1 cellular context compared by ENCODE assay signal in the genomic region with DNA sequence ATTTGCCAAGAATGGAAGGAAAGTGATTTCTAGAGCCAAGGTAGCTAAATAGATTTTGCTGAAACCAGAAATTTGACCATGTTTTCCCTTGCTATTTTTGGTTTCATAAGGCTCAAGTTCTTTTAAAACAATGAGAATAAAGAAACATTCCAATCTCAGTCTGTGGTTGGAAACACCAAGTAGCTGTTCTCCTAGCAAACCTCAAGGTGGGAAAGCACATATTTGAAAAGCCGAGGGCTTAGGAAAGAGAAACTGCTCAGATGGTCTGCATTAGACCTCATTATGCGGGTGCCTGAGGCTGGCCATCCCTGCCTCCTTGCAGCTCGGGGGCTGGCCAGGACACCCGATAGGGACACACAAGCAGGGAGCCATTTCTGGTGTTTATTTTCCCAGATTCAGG.
TF ChIP-seq lines count a peak whose summit lies in the region.

No MANE protein-coding gene starts in this region.

TF ChIP-seq in H1, 55 proteins besides CTCF, POLR2A, EP300 and RAD21:
- TF ChIP-seq RNF2 (IDR thresholded peaks at IDR 0.05; ENCODE audit: borderline replicate concordance, low read depth, low read length, missing control alignments, poor library complexity, severe bottlenecking) (no peak), CBX8 (IDR thresholded peaks at IDR 0.05; ENCODE audit: borderline replicate concordance, low read depth, low read length) (no peak), NRF1 (IDR thresholded peaks at IDR 0.05; ENCODE audit: low read depth, low read length) (no peak), CBX5 (IDR thresholded peaks at IDR 0.05; ENCODE audit: low read depth, low read length) (no peak), FOSL1 (IDR thresholded peaks at IDR 0.05; ENCODE audit: insufficient read depth, low read depth, low read length) (no peak), NANOG (IDR thresholded peaks at IDR 0.05; ENCODE audit: insufficient read depth, low read depth, low read length, poor library complexity, severe bottlenecking) (no peak), POU5F1 (IDR thresholded peaks at IDR 0.05; ENCODE audit: low read depth, low read length) (no peak), SP1 (IDR thresholded peaks at IDR 0.05; ENCODE audit: low read depth, low read length) (no peak), SP4 (IDR thresholded peaks at IDR 0.05; ENCODE audit: low read length) (no peak), HDAC6 (IDR thresholded peaks at IDR 0.05; ENCODE audit: low read depth, low read length) (no peak), SP2 (IDR thresholded peaks at IDR 0.05; ENCODE audit: low read length) (no peak), BACH1 (IDR thresholded peaks at IDR 0.05; ENCODE audit: low read length) (no peak), HDAC2 (IDR thresholded peaks at IDR 0.05; ENCODE audit: borderline replicate concordance in 1 of 2, low read depth in 2 of 2, low read length in 2 of 2) (no peak), EZH2 (IDR thresholded peaks at IDR 0.05; ENCODE audit: low read depth, low read length, severe bottlenecking) (no peak), MAX (IDR thresholded peaks at IDR 0.05) (no peak), BCL11A (IDR thresholded peaks at IDR 0.05; ENCODE audit: low read depth in 2 of 2, low read length in 2 of 2) (no peak)
- TF ChIP-seq, protein P1, sequence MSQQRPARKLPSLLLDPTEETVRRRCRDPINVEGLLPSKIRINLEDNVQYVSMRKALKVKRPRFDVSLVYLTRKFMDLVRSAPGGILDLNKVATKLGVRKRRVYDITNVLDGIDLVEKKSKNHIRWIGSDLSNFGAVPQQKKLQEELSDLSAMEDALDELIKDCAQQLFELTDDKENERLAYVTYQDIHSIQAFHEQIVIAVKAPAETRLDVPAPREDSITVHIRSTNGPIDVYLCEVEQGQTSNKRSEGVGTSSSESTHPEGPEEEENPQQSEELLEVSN (IDR thresholded peaks at IDR 0.05): no peak
- TF ChIP-seq, protein P2, sequence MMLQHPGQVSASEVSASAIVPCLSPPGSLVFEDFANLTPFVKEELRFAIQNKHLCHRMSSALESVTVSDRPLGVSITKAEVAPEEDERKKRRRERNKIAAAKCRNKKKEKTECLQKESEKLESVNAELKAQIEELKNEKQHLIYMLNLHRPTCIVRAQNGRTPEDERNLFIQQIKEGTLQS (IDR thresholded peaks at IDR 0.05; ENCODE audit: insufficient read depth, low read depth, low read length): no peak
- TF ChIP-seq, protein P3, sequence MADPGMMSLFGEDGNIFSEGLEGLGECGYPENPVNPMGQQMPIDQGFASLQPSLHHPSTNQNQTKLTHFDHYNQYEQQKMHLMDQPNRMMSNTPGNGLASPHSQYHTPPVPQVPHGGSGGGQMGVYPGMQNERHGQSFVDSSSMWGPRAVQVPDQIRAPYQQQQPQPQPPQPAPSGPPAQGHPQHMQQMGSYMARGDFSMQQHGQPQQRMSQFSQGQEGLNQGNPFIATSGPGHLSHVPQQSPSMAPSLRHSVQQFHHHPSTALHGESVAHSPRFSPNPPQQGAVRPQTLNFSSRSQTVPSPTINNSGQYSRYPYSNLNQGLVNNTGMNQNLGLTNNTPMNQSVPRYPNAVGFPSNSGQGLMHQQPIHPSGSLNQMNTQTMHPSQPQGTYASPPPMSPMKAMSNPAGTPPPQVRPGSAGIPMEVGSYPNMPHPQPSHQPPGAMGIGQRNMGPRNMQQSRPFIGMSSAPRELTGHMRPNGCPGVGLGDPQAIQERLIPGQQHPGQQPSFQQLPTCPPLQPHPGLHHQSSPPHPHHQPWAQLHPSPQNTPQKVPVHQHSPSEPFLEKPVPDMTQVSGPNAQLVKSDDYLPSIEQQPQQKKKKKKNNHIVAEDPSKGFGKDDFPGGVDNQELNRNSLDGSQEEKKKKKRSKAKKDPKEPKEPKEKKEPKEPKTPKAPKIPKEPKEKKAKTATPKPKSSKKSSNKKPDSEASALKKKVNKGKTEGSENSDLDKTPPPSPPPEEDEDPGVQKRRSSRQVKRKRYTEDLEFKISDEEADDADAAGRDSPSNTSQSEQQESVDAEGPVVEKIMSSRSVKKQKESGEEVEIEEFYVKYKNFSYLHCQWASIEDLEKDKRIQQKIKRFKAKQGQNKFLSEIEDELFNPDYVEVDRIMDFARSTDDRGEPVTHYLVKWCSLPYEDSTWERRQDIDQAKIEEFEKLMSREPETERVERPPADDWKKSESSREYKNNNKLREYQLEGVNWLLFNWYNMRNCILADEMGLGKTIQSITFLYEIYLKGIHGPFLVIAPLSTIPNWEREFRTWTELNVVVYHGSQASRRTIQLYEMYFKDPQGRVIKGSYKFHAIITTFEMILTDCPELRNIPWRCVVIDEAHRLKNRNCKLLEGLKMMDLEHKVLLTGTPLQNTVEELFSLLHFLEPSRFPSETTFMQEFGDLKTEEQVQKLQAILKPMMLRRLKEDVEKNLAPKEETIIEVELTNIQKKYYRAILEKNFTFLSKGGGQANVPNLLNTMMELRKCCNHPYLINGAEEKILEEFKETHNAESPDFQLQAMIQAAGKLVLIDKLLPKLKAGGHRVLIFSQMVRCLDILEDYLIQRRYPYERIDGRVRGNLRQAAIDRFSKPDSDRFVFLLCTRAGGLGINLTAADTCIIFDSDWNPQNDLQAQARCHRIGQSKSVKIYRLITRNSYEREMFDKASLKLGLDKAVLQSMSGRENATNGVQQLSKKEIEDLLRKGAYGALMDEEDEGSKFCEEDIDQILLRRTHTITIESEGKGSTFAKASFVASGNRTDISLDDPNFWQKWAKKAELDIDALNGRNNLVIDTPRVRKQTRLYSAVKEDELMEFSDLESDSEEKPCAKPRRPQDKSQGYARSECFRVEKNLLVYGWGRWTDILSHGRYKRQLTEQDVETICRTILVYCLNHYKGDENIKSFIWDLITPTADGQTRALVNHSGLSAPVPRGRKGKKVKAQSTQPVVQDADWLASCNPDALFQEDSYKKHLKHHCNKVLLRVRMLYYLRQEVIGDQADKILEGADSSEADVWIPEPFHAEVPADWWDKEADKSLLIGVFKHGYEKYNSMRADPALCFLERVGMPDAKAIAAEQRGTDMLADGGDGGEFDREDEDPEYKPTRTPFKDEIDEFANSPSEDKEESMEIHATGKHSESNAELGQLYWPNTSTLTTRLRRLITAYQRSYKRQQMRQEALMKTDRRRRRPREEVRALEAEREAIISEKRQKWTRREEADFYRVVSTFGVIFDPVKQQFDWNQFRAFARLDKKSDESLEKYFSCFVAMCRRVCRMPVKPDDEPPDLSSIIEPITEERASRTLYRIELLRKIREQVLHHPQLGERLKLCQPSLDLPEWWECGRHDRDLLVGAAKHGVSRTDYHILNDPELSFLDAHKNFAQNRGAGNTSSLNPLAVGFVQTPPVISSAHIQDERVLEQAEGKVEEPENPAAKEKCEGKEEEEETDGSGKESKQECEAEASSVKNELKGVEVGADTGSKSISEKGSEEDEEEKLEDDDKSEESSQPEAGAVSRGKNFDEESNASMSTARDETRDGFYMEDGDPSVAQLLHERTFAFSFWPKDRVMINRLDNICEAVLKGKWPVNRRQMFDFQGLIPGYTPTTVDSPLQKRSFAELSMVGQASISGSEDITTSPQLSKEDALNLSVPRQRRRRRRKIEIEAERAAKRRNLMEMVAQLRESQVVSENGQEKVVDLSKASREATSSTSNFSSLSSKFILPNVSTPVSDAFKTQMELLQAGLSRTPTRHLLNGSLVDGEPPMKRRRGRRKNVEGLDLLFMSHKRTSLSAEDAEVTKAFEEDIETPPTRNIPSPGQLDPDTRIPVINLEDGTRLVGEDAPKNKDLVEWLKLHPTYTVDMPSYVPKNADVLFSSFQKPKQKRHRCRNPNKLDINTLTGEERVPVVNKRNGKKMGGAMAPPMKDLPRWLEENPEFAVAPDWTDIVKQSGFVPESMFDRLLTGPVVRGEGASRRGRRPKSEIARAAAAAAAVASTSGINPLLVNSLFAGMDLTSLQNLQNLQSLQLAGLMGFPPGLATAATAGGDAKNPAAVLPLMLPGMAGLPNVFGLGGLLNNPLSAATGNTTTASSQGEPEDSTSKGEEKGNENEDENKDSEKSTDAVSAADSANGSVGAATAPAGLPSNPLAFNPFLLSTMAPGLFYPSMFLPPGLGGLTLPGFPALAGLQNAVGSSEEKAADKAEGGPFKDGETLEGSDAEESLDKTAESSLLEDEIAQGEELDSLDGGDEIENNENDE (IDR thresholded peaks at IDR 0.05; ENCODE audit: insufficient replicate concordance, low read length): no peak
